1 cellular context compared by ENCODE assay signal in the genomic region with DNA sequence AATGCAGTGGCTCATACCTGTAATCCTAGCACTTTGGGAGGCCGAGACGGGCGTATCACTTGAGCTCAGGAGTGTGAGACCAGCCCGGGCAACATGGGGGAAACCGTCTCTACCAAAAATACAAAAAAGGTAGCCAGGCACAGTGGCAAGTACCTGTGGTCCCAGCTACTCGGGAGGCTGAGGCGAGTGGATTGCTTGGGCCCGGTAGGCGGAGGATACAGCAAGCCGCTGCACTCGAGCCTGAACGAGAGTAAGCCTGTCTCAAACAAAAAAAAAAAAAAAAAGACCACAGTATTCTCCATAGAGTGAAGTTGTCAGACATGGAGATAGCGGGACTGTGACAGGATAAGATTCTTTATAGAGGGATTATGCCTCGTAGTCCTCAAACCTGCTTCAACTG.
TF ChIP-seq lines count a peak whose summit lies in the region.

No MANE protein-coding gene starts in this region.

TF ChIP-seq in GM23338, 12 proteins besides CTCF, POLR2A, EP300 and RAD21 (continued from another document):
- TF ChIP-seq ZNF462 (CRISPR knock-in tag; IDR thresholded peaks at IDR 0.05) (no peak), EZH2 (IDR thresholded peaks at IDR 0.05; ENCODE audit: low read depth, unreplicated experiment) (no peak)
